1 cellular context compared by ENCODE assay signal in genomic region chr15:52066842-52067544, GRCh38.
TF ChIP-seq lines count a peak whose summit lies in the region.

No MANE protein-coding gene starts in this region.

TF ChIP-seq in SK-N-SH treated with all-trans-retinoic acid at 6 μM for 48 hours, 23 proteins besides CTCF, POLR2A, EP300 and RAD21 (continued from another document):
- TF ChIP-seq TSHZ2 (CRISPR knock-in tag; IDR thresholded peaks at IDR 0.05), result no peak
- TF ChIP-seq SNAI2 (CRISPR knock-in tag; IDR thresholded peaks at IDR 0.05), result no peak
- no peak for TF ChIP-seq ZNF565 (CRISPR knock-in tag; conservative IDR thresholded peaks at IDR 0.05; ENCODE audit: low read depth)
- TF ChIP-seq CSRNP3 (CRISPR knock-in tag; IDR thresholded peaks at IDR 0.05), result no peak
